In the genomic region with DNA sequence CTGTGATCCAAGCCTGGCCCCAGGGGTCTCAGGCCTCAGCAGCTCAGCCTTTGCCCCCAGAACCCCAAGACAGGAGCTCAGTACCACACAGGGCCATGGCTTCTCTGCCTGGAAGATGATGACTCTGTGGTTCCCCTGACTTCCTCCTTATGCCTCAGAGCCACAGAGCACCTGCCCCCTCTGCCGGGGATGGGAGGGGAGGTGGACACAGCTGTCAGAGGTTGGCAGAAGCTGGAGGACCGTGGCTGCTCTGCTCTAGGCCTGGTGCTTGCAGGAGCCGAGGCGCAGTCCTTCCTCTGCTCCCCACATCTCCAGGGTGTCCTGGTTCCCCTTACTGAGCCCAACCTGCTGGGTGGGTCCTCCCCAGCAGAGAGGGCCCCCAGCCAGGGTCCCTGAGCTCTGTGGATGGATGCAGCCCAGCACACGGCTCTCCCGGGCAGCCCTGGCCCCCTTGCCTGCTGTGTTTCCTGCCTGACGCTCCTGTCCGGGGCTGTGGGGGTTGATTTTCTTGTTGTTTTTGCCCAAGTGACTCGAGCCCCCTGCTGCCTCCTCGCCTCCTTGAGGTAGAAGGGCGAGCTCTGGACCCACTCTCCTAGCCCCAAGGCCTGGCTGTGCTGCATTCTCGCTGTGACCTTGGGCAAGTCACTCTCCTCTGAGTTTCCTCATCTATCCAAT, we compare ENCODE assay signal across 8 cellular contexts. TPM values are rescaled to one million over a fixed set of nuclear protein-coding genes. Genes with fewer than 3 reads are reported as not detected.
A peak's percentile ranks its signal among the peaks of the same experiment; 100 is the strongest.
DNase-seq lines count a peak whose midpoint lies in the region; ATAC-seq and FAIRE-seq lines count a peak whose summit lies in the region.

No MANE protein-coding gene starts in this region.

- H3K9me3 ChIP-seq in naive thymus-derived CD4-positive, alpha-beta T cell (ENCODE audit: control insufficient read depth in 2 of 3, low read length in 3 of 3): no peaks in the 10 kb centered on the region

- H3K4me3 ChIP-seq in naive thymus-derived CD4-positive, alpha-beta T cell (ENCODE audit: low read length): no peak overlapping the region

- H3K9me3 Mint-ChIP-seq in activated T-helper 2 cell treated with anti-CD3 and anti-CD28 coated beads, Interferon-gamma antibody, Interleukin-2, Interleukin-4, amounts not matched to agents 10 μg/mL and 5 μg/mL and 100 μg/mL, durations not matched to agents 14 hours and 24 hours and 36 hours: no peaks in the 10 kb centered on the region
- peaks cover 0 to 9% (median 0%) of the 10 kb centered on the region in 11 donors for H3K9me3 Mint-ChIP-seq in naive thymus-derived CD4-positive, alpha-beta T cell

- FAIRE-seq in GM19239 (lab: Jason Lieb, UNC): no peak

- no peaks in the 10 kb centered on the region for H3K27me3 Mint-ChIP-seq in activated T-helper 2 cell treated with anti-CD3 and anti-CD28 coated beads, Interferon-gamma antibody, Interleukin-2, Interleukin-4, amounts not matched to agents 10 μg/mL and 5 μg/mL and 100 μg/mL, durations not matched to agents 14 hours and 24 hours and 36 hours (ENCODE audit: low read depth)
- H3K27me3 Mint-ChIP-seq in naive thymus-derived CD4-positive, alpha-beta T cell: no peaks in the 10 kb centered on the region

- H3K4me1 ChIP-seq in naive thymus-derived CD4-positive, alpha-beta T cell (ENCODE audit: control insufficient read depth in 2 of 2, insufficient read depth in 2 of 2, low read length in 2 of 2): no peaks in the 10 kb centered on the region

- no peak overlapping the region for H3K4me3 Mint-ChIP-seq in activated T-helper 2 cell treated with anti-CD3 and anti-CD28 coated beads, Interferon-gamma antibody, Interleukin-2, Interleukin-4, amounts not matched to agents 10 μg/mL and 5 μg/mL and 100 μg/mL, durations not matched to agents 14 hours and 24 hours and 36 hours (ENCODE audit: low read depth)
- no peak overlapping the region for H3K4me3 Mint-ChIP-seq in naive thymus-derived CD4-positive, alpha-beta T cell

- POLR2A ChIA-PET in naive thymus-derived CD4-positive, alpha-beta T cell (lab: Charles Lee): interaction anchor here (0.8 to 1.0 kb wide), 2 partner anchors 40 to 116 kb away, joined by 3 to 5 read pairs; no protein-coding TSS in a partner anchor

- H3K27ac Mint-ChIP-seq in activated T-helper 2 cell treated with anti-CD3 and anti-CD28 coated beads, Interferon-gamma antibody, Interleukin-2, Interleukin-4, amounts not matched to agents 10 μg/mL and 5 μg/mL and 100 μg/mL, durations not matched to agents 14 hours and 24 hours and 36 hours: peak overlapping the region; percentile 49
- H3K27ac Mint-ChIP-seq in naive thymus-derived CD4-positive, alpha-beta T cell: peak overlapping the region in 4 of 9 donors; percentile 36 to 59 (median 42)

- CTCF ChIA-PET in naive thymus-derived CD4-positive, alpha-beta T cell (lab: Charles Lee): interaction anchor here (1.3 to 3.0 kb wide), 2 partner anchors 55 to 58 kb away, joined by 5 to 18 read pairs; no protein-coding TSS in a partner anchor

- peaks cover 3% of the 10 kb centered on the region for H3K4me1 Mint-ChIP-seq in activated T-helper 2 cell treated with anti-CD3 and anti-CD28 coated beads, Interferon-gamma antibody, Interleukin-2, Interleukin-4, amounts not matched to agents 10 μg/mL and 5 μg/mL and 100 μg/mL, durations not matched to agents 14 hours and 24 hours and 36 hours (ENCODE audit: low read depth)
- H3K4me1 Mint-ChIP-seq in naive thymus-derived CD4-positive, alpha-beta T cell: peaks cover 0 to 21% (median 6%) of the 10 kb centered on the region in 7 donors

- intact Hi-C loops in activated T-helper 2 cell treated with anti-CD3 and anti-CD28 coated beads, Interferon-gamma antibody, Interleukin-2, Interleukin-4, amounts not matched to agents 10 μg/mL and 5 μg/mL and 100 μg/mL, durations not matched to agents 14 hours and 24 hours and 36 hours (cut with micrococcal nuclease): no loop called here
- intact Hi-C loops in naive thymus-derived CD4-positive, alpha-beta T cell (cut with micrococcal nuclease): loop anchor here in 1 of 2 donors (1.0 kb wide), 2 partner anchors 57 to 128 kb away; no protein-coding TSS in a partner anchor

- ATAC-seq in naive thymus-derived CD4-positive, alpha-beta T cell: peak; percentile 60
- ATAC-seq in HG03159 (IDR thresholded peaks at IDR 0.05; ENCODE audit: unreplicated experiment) (no peak), GM19023 (IDR thresholded peaks at IDR 0.05; ENCODE audit: unreplicated experiment) (no peak)

- H3K36me3 ChIP-seq in naive thymus-derived CD4-positive, alpha-beta T cell (ENCODE audit: control insufficient read depth in 2 of 3, insufficient read depth in 3 of 3, low read length in 3 of 3): peaks cover 13 to 97% (median 16%) of the 10 kb centered on the region in 3 experiments

- DNase-seq in 8988T (peak; percentile 24), GM19239 (ENCODE audit: insufficient read length, low spot score) (peak; percentile 61), NCI-H2196 treated with DMSO at 0.1 percent for 48 hours (lab: John Stamatoyannopoulos, UW; ENCODE audit: unreplicated experiment) (peak; percentile 13), HCEC 1CT (no peak)
- DNase-seq in activated T-helper 2 cell treated with anti-CD3 and anti-CD28 coated beads, Interferon-gamma antibody, Interleukin-2, Interleukin-4, amounts not matched to agents 10 μg/mL and 5 μg/mL and 100 μg/mL, durations not matched to agents 14 hours and 24 hours and 36 hours (ENCODE audit: low spot score): no peak
- DNase-seq in naive thymus-derived CD4-positive, alpha-beta T cell: peak in 4 of 9 donors; percentile 5 to 40 (median 26)

- H3K36me3 Mint-ChIP-seq in activated T-helper 2 cell treated with anti-CD3 and anti-CD28 coated beads, Interferon-gamma antibody, Interleukin-2, Interleukin-4, amounts not matched to agents 10 μg/mL and 5 μg/mL and 100 μg/mL, durations not matched to agents 14 hours and 24 hours and 36 hours (ENCODE audit: low read depth): peaks cover 70% of the 10 kb centered on the region
- H3K36me3 Mint-ChIP-seq in naive thymus-derived CD4-positive, alpha-beta T cell: peaks cover 0 to 50% (median 2%) of the 10 kb centered on the region in 5 donors

- no peak overlapping the region for H3K27ac ChIP-seq in naive thymus-derived CD4-positive, alpha-beta T cell (ENCODE audit: low read depth, low read length)

- H3K27me3 ChIP-seq in naive thymus-derived CD4-positive, alpha-beta T cell (ENCODE audit: control insufficient read depth in 2 of 2, insufficient read depth in 2 of 2, low read length in 2 of 2): no peaks in the 10 kb centered on the region

RNA-seq across cellular contexts. Expression of gene PSTPIP1, which starts 36.6 kb away (rescaled TPM):
- total RNA-seq in activated T-helper 2 cell treated with anti-CD3 and anti-CD28 coated beads, Interferon-gamma antibody, Interleukin-2, Interleukin-4, amounts not matched to agents 10 μg/mL and 5 μg/mL and 100 μg/mL, durations not matched to agents 14 hours and 24 hours and 36 hours: 167 and 169 TPM in 2 replicates
- total RNA-seq in naive thymus-derived CD4-positive, alpha-beta T cell: 100 to 1,000 TPM; 101 to 182 (median 146) TPM
- 10 to 100 TPM; 29.1 to 38.2 TPM for polyA plus RNA-seq in naive thymus-derived CD4-positive, alpha-beta T cell

RNA-seq across cellular contexts. Expression of gene TSPAN3, which starts 39.4 kb away (rescaled TPM):
- total RNA-seq in activated T-helper 2 cell treated with anti-CD3 and anti-CD28 coated beads, Interferon-gamma antibody, Interleukin-2, Interleukin-4, amounts not matched to agents 10 μg/mL and 5 μg/mL and 100 μg/mL, durations not matched to agents 14 hours and 24 hours and 36 hours: 37.8 and 40.1 TPM in 2 replicates
- total RNA-seq in naive thymus-derived CD4-positive, alpha-beta T cell: 10 to 100 TPM; 17.5 to 24.4 (median 21.7) TPM
- 100 to 1,000 TPM in 1 of 2 donors, 10 to 100 TPM in 1; 74.7 to 101 TPM for polyA plus RNA-seq in naive thymus-derived CD4-positive, alpha-beta T cell

Comparison
In these comparisons a context has a peak if more than half of its experiments do, and no peak if none do; other contexts are left out.
1. DNase-seq: peak in 8988T (single experiment), GM19239 (single experiment) and NCI-H2196 treated with DMSO at 0.1 percent for 48 hours (single experiment); none in activated T-helper 2 cell treated with anti-CD3 and anti-CD28 coated beads, Interferon-gamma antibody, Interleukin-2, Interleukin-4, amounts not matched to agents 10 μg/mL and 5 μg/mL and 100 μg/mL, durations not matched to agents 14 hours and 24 hours and 36 hours (single experiment) and HCEC 1CT (single experiment).